Comparison of ENCODE assay signal across 20 cellular contexts in genomic region chr14:62001988-62002387, GRCh38.
"Had no signal": no experiment of that assay in that cellular context is flagged by ENCODE, and none has a peak within 500 bp of the region (broad histone marks: within the 10 kb centered on the region; RNA-seq: fewer than 3 reads in every experiment).

No MANE protein-coding gene starts in this region.

- H3K9me3 Mint-ChIP-seq: immature natural killer cell; T-helper 2 cell treated with Interferon-gamma antibody and Interleukin-4, amounts not matched to agents 5 μg/mL and 100 μg/mL, for 36 hours; type B pancreatic cell had no signal

- DNase-seq: activated B cell treated with CpG ODN at 0.5 μM for 24 hours; activated CD4-positive, alpha-beta T cell treated with anti-CD3 and anti-CD28 coated beads for 48 hours; activated gamma-delta T cell treated with Interleukin-2 at 50 U/mL for 16 hours; activated T-cell treated with anti-CD3 and anti-CD28 coated beads, Interleukin-2, amount 50 U/mL, for 72 hours; amniotic stem cell; foreskin melanocyte; head of caudate nucleus; immature natural killer cell; nucleus accumbens; right lobe of liver; SW 1271 had no signal

- H3K27me3 Mint-ChIP-seq: activated B cell treated with CpG ODN at 0.5 μM for 24 hours, type B pancreatic cell had no signal

- H3K27ac Mint-ChIP-seq: activated B cell treated with CpG ODN at 0.5 μM for 24 hours; activated CD8-positive, alpha-beta T cell treated with anti-CD3 and anti-CD28 coated beads for 36 hours; activated T-cell treated with anti-CD3 and anti-CD28 coated beads, Interleukin-2, amount 50 U/mL, for 72 hours; brain; immature natural killer cell; nephron; stimulated activated naive CD8-positive, alpha-beta T cell treated with anti-CD3 and anti-CD28 coated beads, Interleukin-15, Interleukin-2, amounts not matched to agents 100 ng/mL and 50 ng/mL, for 24 hours; T-helper 2 cell treated with Interferon-gamma antibody and Interleukin-4, amounts not matched to agents 5 μg/mL and 100 μg/mL, for 36 hours; type B pancreatic cell had no signal

- H3K4me3 Mint-ChIP-seq: activated B cell treated with CpG ODN at 0.5 μM for 24 hours; activated CD8-positive, alpha-beta T cell treated with anti-CD3 and anti-CD28 coated beads for 36 hours; activated naive CD8-positive, alpha-beta T cell; activated T-cell treated with anti-CD3 and anti-CD28 coated beads, Interleukin-2, amount 50 U/mL, for 72 hours; brain; immature natural killer cell; nephron; stimulated activated naive CD8-positive, alpha-beta T cell treated with anti-CD3 and anti-CD28 coated beads, Interleukin-15, Interleukin-2, amounts not matched to agents 100 ng/mL and 50 ng/mL, for 24 hours; T-helper 2 cell treated with Interferon-gamma antibody and Interleukin-4, amounts not matched to agents 5 μg/mL and 100 μg/mL, for 36 hours; type B pancreatic cell had no signal

- H3K27me3 ChIP-seq: esophagus muscularis mucosa, right lobe of liver had no signal

- H3K4me3 ChIP-seq: esophagus muscularis mucosa, prostate gland, right lobe of liver had no signal

- H3K4me1 ChIP-seq: esophagus muscularis mucosa, prostate gland, right lobe of liver had no signal

- H3K36me3 Mint-ChIP-seq: type B pancreatic cell had no signal

- H3K36me3 ChIP-seq: esophagus muscularis mucosa, prostate gland, right lobe of liver had no signal

- H3K27ac ChIP-seq: esophagus muscularis mucosa, prostate gland, right lobe of liver had no signal

- ATAC-seq: right lobe of liver had no signal

- H3K4me1 Mint-ChIP-seq: immature natural killer cell had no signal

- H3K9me3 ChIP-seq: esophagus muscularis mucosa, prostate gland, right lobe of liver had no signal
